17 cellular contexts compared by ENCODE assay signal in the genomic region with DNA sequence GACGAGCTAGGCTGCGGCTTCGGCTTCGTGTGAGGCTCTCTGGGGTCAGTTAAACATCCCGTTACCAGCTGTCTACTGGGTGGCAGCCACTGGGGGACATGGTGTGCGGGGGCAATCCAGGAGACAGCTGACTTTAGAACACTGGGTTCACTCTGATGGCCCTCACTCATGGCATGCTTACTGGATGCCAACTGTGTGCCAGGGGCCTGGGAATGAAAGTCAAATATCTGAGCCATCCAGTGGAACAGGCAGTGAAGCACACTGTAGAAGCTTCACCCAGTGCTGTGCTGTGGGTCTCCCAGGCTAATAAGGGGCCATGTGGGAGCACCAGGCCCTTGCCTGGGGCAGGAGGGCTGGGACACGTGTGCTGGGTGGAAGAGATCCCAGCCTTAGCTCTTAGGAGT. TPM values are rescaled to one million over a fixed set of nuclear protein-coding genes. Genes with fewer than 3 reads are reported as not detected.
DNase-seq lines count a peak whose midpoint lies in the region; ATAC-seq and TF ChIP-seq lines count a peak whose summit lies in the region.
"Had no signal": no experiment of that assay in that cellular context is flagged by ENCODE, and none has a peak within 500 bp of the region (broad histone marks: within the 10 kb centered on the region; RNA-seq: fewer than 3 reads in every experiment).

No MANE protein-coding gene starts in this region.

- ATAC-seq in Right ventricle myocardium inferior, result peak; percentile 19
- peak; percentile 35 to 71 (median 58) for ATAC-seq in psoas muscle
- ATAC-seq in GM21529 (IDR thresholded peaks at IDR 0.05; ENCODE audit: unreplicated experiment), result no peak
- ATAC-seq: GM12878 had no signal

- WGBS in psoas muscle, 3 donors, result 26 to 45% (median 29%) methylated on average over 7 of the region's 7 CpGs

- H3K9ac ChIP-seq in iPS-15b (ENCODE audit: low read depth, low read length), result peak overlapping the region; percentile 47

- H3K27ac ChIP-seq in left ventricle myocardium inferior (replicated peaks) (no peak overlapping the region), SJCRH30 (peak overlapping the region; percentile 13; the same call in 1 of the 2 replicates), psoas muscle (no peak overlapping the region)
- H3K27ac ChIP-seq: HL-60 had no signal

- TF ChIP-seq CTCF in left ventricle myocardium inferior (IDR thresholded peaks at IDR 0.05; ENCODE audit: borderline replicate concordance) (no peak), psoas muscle (IDR thresholded peaks at IDR 0.05) (no peak)

- H3K27me3 ChIP-seq in left ventricle myocardium inferior (ENCODE audit: low read depth) (peaks cover 43% of the 10 kb centered on the region), SJCRH30 (no peaks in the 10 kb centered on the region), iPS-15b (ENCODE audit: control insufficient read depth, insufficient read depth, low read length) (no peaks in the 10 kb centered on the region), psoas muscle (ENCODE audit: insufficient read depth in 3 of 3, low read length in 2 of 3) (no peaks in the 10 kb centered on the region)

- H3K9me3 ChIP-seq in left ventricle myocardium inferior (replicated peaks) (no peaks in the 10 kb centered on the region), SJCRH30 (replicated peaks) (no peaks in the 10 kb centered on the region), iPS-15b (ENCODE audit: control insufficient read depth, insufficient read depth, low read length) (no peaks in the 10 kb centered on the region), psoas muscle (no peaks in the 10 kb centered on the region)

- intact Hi-C loops in Right ventricle myocardium inferior (cut with DNase I) (no loop called here), left ventricle myocardium inferior (cut with micrococcal nuclease) (no loop called here), psoas muscle (cut with DNase I) (no loop called here)

- no peak overlapping the region for H3K4me3 ChIP-seq in left ventricle myocardium inferior
- no peak overlapping the region for H3K4me3 ChIP-seq in SJCRH30
- no peak overlapping the region for H3K4me3 ChIP-seq in iPS-15b (ENCODE audit: low read depth, low read length)
- no peak overlapping the region for H3K4me3 ChIP-seq in psoas muscle
- H3K4me3 ChIP-seq: GM12878 had no signal

- DNase-seq in Right ventricle myocardium inferior (ENCODE audit: missing footprints) (no peak), left ventricle myocardium inferior (no peak), SJCRH30 (peak; percentile 24 to 59), psoas muscle (no peak), NCI-H128 (lab: John Stamatoyannopoulos, UW; ENCODE audit: unreplicated experiment) (no peak), NOMO-1 (lab: John Stamatoyannopoulos, UW; ENCODE audit: unreplicated experiment in 2 of 2) (no peak)
- DNase-seq: DMS53, KG1, NCI-H1092, NCI-H1694, NCI-H774, SHP77 had no signal

- H3K4me1 ChIP-seq in left ventricle myocardium inferior, result peaks cover 14% of the 10 kb centered on the region
- H3K4me1 ChIP-seq in SJCRH30, result peaks cover 58% of the 10 kb centered on the region
- H3K4me1 ChIP-seq in iPS-15b (ENCODE audit: control insufficient read depth, insufficient read depth, low read length), result peaks cover 42% of the 10 kb centered on the region
- peaks cover 5% of the 10 kb centered on the region for H3K4me1 ChIP-seq in psoas muscle

- no peaks in the 10 kb centered on the region for H3K36me3 ChIP-seq in left ventricle myocardium inferior
- H3K36me3 ChIP-seq in SJCRH30, result no peaks in the 10 kb centered on the region
- H3K36me3 ChIP-seq in iPS-15b (ENCODE audit: control insufficient read depth, insufficient read depth, low read length), result peaks cover 7% of the 10 kb centered on the region
- no peaks in the 10 kb centered on the region for H3K36me3 ChIP-seq in psoas muscle (ENCODE audit: insufficient read depth in 1 of 2, low read depth in 1 of 2)

RNA-seq across cellular contexts. Expression of gene GLI2, which starts 48.3 kb away (rescaled TPM):
- total RNA-seq in Right ventricle myocardium inferior (2.2 TPM), left ventricle myocardium inferior (2.4 TPM), psoas muscle (1 to 10 TPM in 1 of 4 donors, under 1 TPM in 3; 0.66 to 2.4 (median 0.76) TPM)
- total RNA-seq in SJCRH30 (2014; rRNA removed; shearing (Covaris generic)), result 13.0 and 18.4 TPM in 2 replicates
- under 1 TPM; 0.20 to 0.24 (median 0.22) TPM for polyA plus RNA-seq in psoas muscle
- total RNA-seq: G401, GM12878 had no signal

Comparison
In these comparisons a context has a peak if more than half of its experiments do, and no peak if none do; other contexts are left out.
1. DNase-seq: peak in SJCRH30 (2 of 2); none in Right ventricle myocardium inferior (single experiment), left ventricle myocardium inferior (single experiment), psoas muscle (0 of 2), NCI-H128 (single experiment) and NOMO-1 (0 of 2).